Comparison of ENCODE assay signal across 13 cellular contexts in genomic region chr16:4021070-4021779, GRCh38.
DNase-seq lines count a peak whose midpoint lies in the region; ATAC-seq and TF ChIP-seq lines count a peak whose summit lies in the region.
"Had no signal": no experiment of that assay in that cellular context is flagged by ENCODE, and none has a peak within 500 bp of the region (broad histone marks: within the 10 kb centered on the region; RNA-seq: fewer than 3 reads in every experiment).

No MANE protein-coding gene starts in this region.

- WGBS in gastroesophageal sphincter (ENCODE audit: low coverage in 1 of 2), 2 donors, result 76 to 79% methylated on average over 10 of the region's 14 CpGs

- TF ChIP-seq POLR2A in gastroesophageal sphincter (IDR thresholded peaks at IDR 0.05) (no peak), vagina (IDR thresholded peaks at IDR 0.05) (no peak)

- H3K36me3 ChIP-seq in RWPE2 (ENCODE audit: low read depth) (no peaks in the 10 kb centered on the region), left lung (no peaks in the 10 kb centered on the region), gastroesophageal sphincter (no peaks in the 10 kb centered on the region), vagina (no peaks in the 10 kb centered on the region)

- H3K4me3 ChIP-seq in RWPE2 (ENCODE audit: severe bottlenecking) (no peak overlapping the region), left lung (no peak overlapping the region), gastroesophageal sphincter (no peak overlapping the region), vagina (no peak overlapping the region)
- H3K4me3 ChIP-seq: dorsolateral prefrontal cortex, K562 had no signal

- H3K4me1 ChIP-seq in RWPE2 (ENCODE audit: insufficient read depth, poor library complexity, severe bottlenecking) (peaks cover 9% of the 10 kb centered on the region), left lung (peaks cover 11 to 41% of the 10 kb centered on the region in 2 donors), gastroesophageal sphincter (peaks cover 0 to 27% (median 3%) of the 10 kb centered on the region in 3 donors), vagina (peaks cover 25% of the 10 kb centered on the region)

- TF ChIP-seq CTCF in C4-2B (conservative IDR thresholded peaks at IDR 0.05) (no peak), RWPE2 (IDR thresholded peaks at IDR 0.05; ENCODE audit: poor library complexity, severe bottlenecking) (no peak), left lung (IDR thresholded peaks at IDR 0.05) (no peak), gastroesophageal sphincter (IDR thresholded peaks at IDR 0.05) (no peak), vagina (IDR thresholded peaks at IDR 0.05) (no peak)

- ATAC-seq in RWPE2 (ENCODE audit: low read depth), result peak; percentile 98
- ATAC-seq in left lung, result peak; percentile 92
- no peak for ATAC-seq in gastroesophageal sphincter
- no peak for ATAC-seq in GM21786 (IDR thresholded peaks at IDR 0.05; ENCODE audit: unreplicated experiment)
- ATAC-seq: K562 had no signal

- H3K9me3 ChIP-seq in RWPE2 (ENCODE audit: severe bottlenecking) (no peaks in the 10 kb centered on the region), left lung (no peaks in the 10 kb centered on the region), gastroesophageal sphincter (no peaks in the 10 kb centered on the region), vagina (no peaks in the 10 kb centered on the region)

- no peak for TF ChIP-seq EP300 in gastroesophageal sphincter (IDR thresholded peaks at IDR 0.05)

- DNase-seq in NCI-H1092 treated with DMSO at 0.1 percent for 48 hours (lab: John Stamatoyannopoulos, UW) (peak; percentile 97), RWPE2 (ENCODE audit: low spot score) (peak; percentile 81), left lung (peak; percentile 79 to 82), vagina (ENCODE audit: extremely low spot score in 2 of 2) (no peak), dermis blood vessel endothelial cell (no peak)
- DNase-seq: islet precursor cell; stimulated activated naive CD4-positive, alpha-beta T cell treated with Interleukin-2 at 50 U/mL for 16 hours; T-helper 1 cell had no signal

- intact Hi-C loops in left lung (cut with DNase I), result no loop called here
- intact Hi-C loops in vagina (cut with DNase I), result no loop called here

- H3K27me3 ChIP-seq in RWPE2 (ENCODE audit: insufficient read depth, poor library complexity, severe bottlenecking) (no peaks in the 10 kb centered on the region), left lung (no peaks in the 10 kb centered on the region), gastroesophageal sphincter (no peaks in the 10 kb centered on the region), vagina (no peaks in the 10 kb centered on the region)
- H3K27me3 ChIP-seq: dorsolateral prefrontal cortex had no signal

- peak overlapping the region; percentile 36; the same call in 1 of the 2 replicates for H3K27ac ChIP-seq in C4-2B
- no peak overlapping the region for H3K27ac ChIP-seq in RWPE2 (ENCODE audit: poor library complexity, severe bottlenecking)
- H3K27ac ChIP-seq in left lung, result no peak overlapping the region
- H3K27ac ChIP-seq in gastroesophageal sphincter, result no peak overlapping the region
- H3K27ac ChIP-seq in vagina, result no peak overlapping the region
- H3K27ac ChIP-seq: dorsolateral prefrontal cortex had no signal

Comparison
In these comparisons a context has a peak if more than half of its experiments do, and no peak if none do; other contexts are left out.
1. DNase-seq: peak in NCI-H1092 treated with DMSO at 0.1 percent for 48 hours (single experiment), RWPE2 (single experiment) and left lung (2 of 2); none in vagina (0 of 2) and dermis blood vessel endothelial cell (single experiment).
2. ATAC-seq: peak in RWPE2 (single experiment) and left lung (single experiment); none in gastroesophageal sphincter (single experiment) and GM21786 (single experiment).